8 cellular contexts compared by ENCODE assay signal in genomic region chr9:129803679-129804065, GRCh38. TPM values are rescaled to one million over a fixed set of nuclear protein-coding genes. Genes with fewer than 3 reads are reported as not detected.
DNase-seq lines count a peak whose midpoint lies in the region; ATAC-seq and TF ChIP-seq lines count a peak whose summit lies in the region.

No MANE protein-coding gene starts in this region.

- TF ChIP-seq CTCF in C4-2B (conservative IDR thresholded peaks at IDR 0.05): no peak
- TF ChIP-seq CTCF in kidney epithelial cell (IDR thresholded peaks at IDR 0.05; ENCODE audit: insufficient read depth, low read length, poor library complexity, severe bottlenecking): no peak
- no peak for TF ChIP-seq CTCF in testis (IDR thresholded peaks at IDR 0.05)

- peak overlapping the region; percentile 33 for H3K27ac Mint-ChIP-seq in activated T-helper 2 cell treated with anti-CD3 and anti-CD28 coated beads, Interferon-gamma antibody, Interleukin-2, Interleukin-4, amounts not matched to agents 10 μg/mL and 5 μg/mL and 100 μg/mL, durations not matched to agents 14 hours and 24 hours and 36 hours

- no peak for TF ChIP-seq POLR2A in testis (IDR thresholded peaks at IDR 0.05)

- peak overlapping the region; percentile 71 for H3K4me3 ChIP-seq in kidney epithelial cell (ENCODE audit: low read depth, low read length)
- H3K4me3 ChIP-seq in testis: peak overlapping the region; percentile 85 to 87

- peaks cover 21% of the 10 kb centered on the region for H3K4me1 Mint-ChIP-seq in activated T-helper 2 cell treated with anti-CD3 and anti-CD28 coated beads, Interferon-gamma antibody, Interleukin-2, Interleukin-4, amounts not matched to agents 10 μg/mL and 5 μg/mL and 100 μg/mL, durations not matched to agents 14 hours and 24 hours and 36 hours (ENCODE audit: low read depth)

- H3K9me3 Mint-ChIP-seq in activated T-helper 2 cell treated with anti-CD3 and anti-CD28 coated beads, Interferon-gamma antibody, Interleukin-2, Interleukin-4, amounts not matched to agents 10 μg/mL and 5 μg/mL and 100 μg/mL, durations not matched to agents 14 hours and 24 hours and 36 hours: no peaks in the 10 kb centered on the region

- no peak for DNase-seq in activated T-helper 2 cell treated with anti-CD3 and anti-CD28 coated beads, Interferon-gamma antibody, Interleukin-2, Interleukin-4, amounts not matched to agents 10 μg/mL and 5 μg/mL and 100 μg/mL, durations not matched to agents 14 hours and 24 hours and 36 hours (ENCODE audit: low spot score)
- no peak for DNase-seq in kidney epithelial cell (ENCODE audit: low read depth)
- no peak for DNase-seq in testis

- intact Hi-C loops in activated T-helper 2 cell treated with anti-CD3 and anti-CD28 coated beads, Interferon-gamma antibody, Interleukin-2, Interleukin-4, amounts not matched to agents 10 μg/mL and 5 μg/mL and 100 μg/mL, durations not matched to agents 14 hours and 24 hours and 36 hours (cut with micrococcal nuclease): loop anchor here (1.0 kb wide), 2 partner anchors 20 to 32 kb away; partner anchors contain the start of genes C9orf78 and USP20
- intact Hi-C loops in testis (cut with DNase I; ENCODE audit: low total_unique reads): no loop called here

- peak; percentile 16 for ATAC-seq in HG02759 (IDR thresholded peaks at IDR 0.05; ENCODE audit: unreplicated experiment)
- no peak for ATAC-seq in HG02571 (IDR thresholded peaks at IDR 0.05; ENCODE audit: unreplicated experiment)
- no peak for ATAC-seq in HG02678 (IDR thresholded peaks at IDR 0.05; ENCODE audit: unreplicated experiment)
- no peak for ATAC-seq in HG03280 (IDR thresholded peaks at IDR 0.05; ENCODE audit: unreplicated experiment)

- H3K36me3 ChIP-seq in kidney epithelial cell (ENCODE audit: control insufficient read depth, insufficient read depth, low read length) (peaks cover 1% of the 10 kb centered on the region), testis (ENCODE audit: low read depth, missing control alignments) (no peaks in the 10 kb centered on the region)

- H3K27ac ChIP-seq in C4-2B: peak overlapping the region; percentile 69
- peak overlapping the region; percentile 80 to 85 for H3K27ac ChIP-seq in testis

- peak overlapping the region; percentile 88 for H3K4me3 Mint-ChIP-seq in activated T-helper 2 cell treated with anti-CD3 and anti-CD28 coated beads, Interferon-gamma antibody, Interleukin-2, Interleukin-4, amounts not matched to agents 10 μg/mL and 5 μg/mL and 100 μg/mL, durations not matched to agents 14 hours and 24 hours and 36 hours (ENCODE audit: low read depth)

- H3K36me3 Mint-ChIP-seq in activated T-helper 2 cell treated with anti-CD3 and anti-CD28 coated beads, Interferon-gamma antibody, Interleukin-2, Interleukin-4, amounts not matched to agents 10 μg/mL and 5 μg/mL and 100 μg/mL, durations not matched to agents 14 hours and 24 hours and 36 hours (ENCODE audit: low read depth): peaks cover 36% of the 10 kb centered on the region

- H3K9me3 ChIP-seq in testis: no peaks in the 10 kb centered on the region

- H3K4me1 ChIP-seq in testis: peaks cover 5% of the 10 kb centered on the region

- 0 to 1% methylated on average over 11 to 14 of the region's 14 CpGs for WGBS in testis, 2 donors

- no peaks in the 10 kb centered on the region for H3K27me3 Mint-ChIP-seq in activated T-helper 2 cell treated with anti-CD3 and anti-CD28 coated beads, Interferon-gamma antibody, Interleukin-2, Interleukin-4, amounts not matched to agents 10 μg/mL and 5 μg/mL and 100 μg/mL, durations not matched to agents 14 hours and 24 hours and 36 hours (ENCODE audit: low read depth)

- no peaks in the 10 kb centered on the region for H3K27me3 ChIP-seq in kidney epithelial cell (ENCODE audit: control insufficient read depth, insufficient read depth, low read length)
- H3K27me3 ChIP-seq in testis: no peaks in the 10 kb centered on the region

RNA-seq across cellular contexts. Expression of gene TOR1B, which starts 0.7 kb away (rescaled TPM):
- total RNA-seq in activated T-helper 2 cell treated with anti-CD3 and anti-CD28 coated beads, Interferon-gamma antibody, Interleukin-2, Interleukin-4, amounts not matched to agents 10 μg/mL and 5 μg/mL and 100 μg/mL, durations not matched to agents 14 hours and 24 hours and 36 hours: 23.9 and 25.2 TPM in 2 replicates
- total RNA-seq in kidney epithelial cell (32.8 and 39.5 TPM in 2 replicates), testis (10 to 100 TPM; 29.4 to 30.8 TPM)
- 54.7 TPM for polyA plus RNA-seq in testis (ENCODE audit: insufficient read depth, low read depth, low replicate concordance)

RNA-seq across cellular contexts. Expression of gene TOR1A, which starts 20.3 kb away (rescaled TPM):
- total RNA-seq in activated T-helper 2 cell treated with anti-CD3 and anti-CD28 coated beads, Interferon-gamma antibody, Interleukin-2, Interleukin-4, amounts not matched to agents 10 μg/mL and 5 μg/mL and 100 μg/mL, durations not matched to agents 14 hours and 24 hours and 36 hours: 52.5 and 55.8 TPM in 2 replicates
- total RNA-seq in kidney epithelial cell (52.4 and 79.6 TPM in 2 replicates), testis (10 to 100 TPM; 32.9 to 43.4 TPM)
- 23.1 TPM for polyA plus RNA-seq in testis (ENCODE audit: insufficient read depth, low read depth, low replicate concordance)

RNA-seq across cellular contexts. Expression of gene C9orf78, which starts 31.4 kb away (rescaled TPM):
- 54.4 and 59.6 TPM in 2 replicates for total RNA-seq in activated T-helper 2 cell treated with anti-CD3 and anti-CD28 coated beads, Interferon-gamma antibody, Interleukin-2, Interleukin-4, amounts not matched to agents 10 μg/mL and 5 μg/mL and 100 μg/mL, durations not matched to agents 14 hours and 24 hours and 36 hours
- total RNA-seq in kidney epithelial cell: 50.9 and 77.3 TPM in 2 replicates
- 10 to 100 TPM; 56.3 to 83.2 TPM for total RNA-seq in testis
- polyA plus RNA-seq in testis (ENCODE audit: insufficient read depth, low read depth, low replicate concordance): 86.8 TPM

RNA-seq across cellular contexts. Expression of gene USP20, which starts 31.6 kb away (rescaled TPM):
- total RNA-seq in activated T-helper 2 cell treated with anti-CD3 and anti-CD28 coated beads, Interferon-gamma antibody, Interleukin-2, Interleukin-4, amounts not matched to agents 10 μg/mL and 5 μg/mL and 100 μg/mL, durations not matched to agents 14 hours and 24 hours and 36 hours: 45.6 and 52.3 TPM in 2 replicates
- total RNA-seq in kidney epithelial cell (15.7 and 27.3 TPM in 2 replicates), testis (10 to 100 TPM; 46.8 to 48.3 TPM)
- 37.4 TPM for polyA plus RNA-seq in testis (ENCODE audit: insufficient read depth, low read depth, low replicate concordance)

RNA-seq across cellular contexts. Expression of gene PTGES, which starts 50.8 kb away (rescaled TPM):
- total RNA-seq in activated T-helper 2 cell treated with anti-CD3 and anti-CD28 coated beads, Interferon-gamma antibody, Interleukin-2, Interleukin-4, amounts not matched to agents 10 μg/mL and 5 μg/mL and 100 μg/mL, durations not matched to agents 14 hours and 24 hours and 36 hours: 0.34 and 0.39 TPM in 2 replicates
- total RNA-seq in kidney epithelial cell: 37.9 and 39.5 TPM in 2 replicates
- total RNA-seq in testis: 10 to 100 TPM in 1 of 2 donors, 1 to 10 TPM in 1; 9.5 to 36.9 TPM
- 41.8 TPM for polyA plus RNA-seq in testis (ENCODE audit: insufficient read depth, low read depth, low replicate concordance)
